ENCODE assay signal across 8 cellular contexts in the genomic region with DNA sequence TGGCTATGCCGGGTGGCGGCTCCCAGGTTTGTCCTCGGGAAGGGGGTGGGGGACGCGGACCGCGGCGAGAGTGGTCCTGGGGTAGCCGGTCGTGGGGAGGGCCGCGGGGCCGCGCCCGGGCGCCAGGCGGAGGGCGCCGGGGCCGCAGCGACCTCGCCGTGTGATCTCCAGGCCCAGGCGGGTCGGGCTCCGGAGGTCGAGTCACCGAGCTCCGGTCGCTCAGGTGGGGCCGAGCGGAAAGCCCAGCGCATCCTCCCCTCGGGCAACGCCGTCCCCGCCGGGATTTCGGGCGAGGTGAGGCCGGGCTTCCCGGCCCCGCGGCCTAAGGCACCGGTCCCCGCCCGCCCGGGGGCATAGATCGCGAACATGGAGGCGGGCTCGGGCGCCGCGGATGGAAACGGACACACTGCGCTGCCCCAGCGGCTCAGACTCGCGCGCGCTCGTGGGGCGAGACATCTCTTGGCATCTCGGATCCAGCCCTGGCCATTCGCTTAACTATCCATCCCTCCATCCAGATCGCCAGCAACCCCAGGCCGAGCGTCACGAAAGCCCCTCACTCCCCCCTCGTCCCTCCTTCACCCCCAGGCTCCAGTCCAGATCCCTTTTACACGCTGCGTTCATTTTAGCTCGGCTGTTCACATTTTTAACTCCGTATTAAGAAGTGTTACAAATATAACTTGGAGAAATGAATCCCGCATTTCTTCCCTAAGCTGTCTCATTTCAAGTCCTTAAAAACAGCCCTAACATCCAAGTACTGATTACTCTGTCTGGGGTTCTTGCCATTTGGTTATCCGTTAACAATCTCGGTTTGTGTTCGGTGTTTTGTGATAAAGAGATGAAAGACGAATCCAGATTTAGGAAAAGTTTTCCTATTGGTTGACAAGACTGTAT. TPM values are rescaled to one million over a fixed set of nuclear protein-coding genes. Genes with fewer than 3 reads are reported as not detected.
DNase-seq lines count a peak whose midpoint lies in the region; ATAC-seq and TF ChIP-seq lines count a peak whose summit lies in the region.

No MANE protein-coding gene starts in this region.

- intact Hi-C loops in cardiac septum (cut with DNase I) = loop anchor here (5.0 to 10.0 kb wide), 2 partner anchors 146 to 331 kb away; a partner anchor contains a TSS

- H3K4me1 Mint-ChIP-seq in activated naive CD8-positive, alpha-beta T cell treated with anti-CD3 and anti-CD28 coated beads, Interleukin-2, amount 50 U/mL, for 24 hours = peaks cover 9% of the 10 kb centered on the region

- H3K4me3 ChIP-seq in AG10803 (ENCODE audit: low read length) = peak overlapping the region; percentile 71

- no peaks in the 10 kb centered on the region for H3K9me3 Mint-ChIP-seq in activated naive CD8-positive, alpha-beta T cell treated with anti-CD3 and anti-CD28 coated beads, Interleukin-2, amount 50 U/mL, for 24 hours

- H3K36me3 Mint-ChIP-seq in activated naive CD8-positive, alpha-beta T cell treated with anti-CD3 and anti-CD28 coated beads, Interleukin-2, amount 50 U/mL, for 24 hours (ENCODE audit: low read depth) = no peaks in the 10 kb centered on the region

- peaks cover 48% of the 10 kb centered on the region for H3K27me3 Mint-ChIP-seq in activated naive CD8-positive, alpha-beta T cell treated with anti-CD3 and anti-CD28 coated beads, Interleukin-2, amount 50 U/mL, for 24 hours

- peak; percentile 19 for ATAC-seq in GM18498 (IDR thresholded peaks at IDR 0.05; ENCODE audit: unreplicated experiment)
- ATAC-seq in HG02943 (IDR thresholded peaks at IDR 0.05; ENCODE audit: low read depth, unreplicated experiment) = peak; percentile 25
- no peak for ATAC-seq in activated naive CD8-positive, alpha-beta T cell treated with anti-CD3 and anti-CD28 coated beads, Interleukin-2, amount 50 U/mL, for 24 hours
- no peak for ATAC-seq in GM18520 (IDR thresholded peaks at IDR 0.05; ENCODE audit: unreplicated experiment)

- no peak overlapping the region for H3K27ac Mint-ChIP-seq in activated naive CD8-positive, alpha-beta T cell treated with anti-CD3 and anti-CD28 coated beads, Interleukin-2, amount 50 U/mL, for 24 hours

- H3K4me3 Mint-ChIP-seq in activated naive CD8-positive, alpha-beta T cell treated with anti-CD3 and anti-CD28 coated beads, Interleukin-2, amount 50 U/mL, for 24 hours = peak overlapping the region; percentile 78

- TF ChIP-seq CTCF in AG10803 (conservative IDR thresholded peaks at IDR 0.05; ENCODE audit: low read length) = no peak

- DNase-seq in AG10803 (ENCODE audit: low read depth) (peak; percentile 68), NCI-H446 (lab: John Stamatoyannopoulos, UW) (peak; percentile 33 to 67), cardiac septum (ENCODE audit: low spot score) (peak; percentile 80), occipital lobe (lab: John Stamatoyannopoulos, UW) (peak; percentile 42)
- DNase-seq in activated naive CD8-positive, alpha-beta T cell treated with anti-CD3 and anti-CD28 coated beads, Interleukin-2, amount 50 U/mL, for 24 hours = peak; percentile 11

RNA-seq across cellular contexts. Expression of a gene that starts 0.5 kb away (rescaled TPM):
- 20.0 TPM for total RNA-seq in cardiac septum
- 32.0 TPM for total RNA-seq in occipital lobe

Comparison
In these comparisons a context has a peak if more than half of its experiments do, and no peak if none do; other contexts are left out.
1. DNase-seq: peak in every context shown above with its lines; median percentile 80 in cardiac septum; 68 in AG10803; 50 in NCI-H446; 42 in occipital lobe; 11 in activated naive CD8-positive, alpha-beta T cell treated with anti-CD3 and anti-CD28 coated beads, Interleukin-2, amount 50 U/mL, for 24 hours.
2. ATAC-seq: peak in GM18498 (single experiment) and HG02943 (single experiment); none in activated naive CD8-positive, alpha-beta T cell treated with anti-CD3 and anti-CD28 coated beads, Interleukin-2, amount 50 U/mL, for 24 hours (single experiment) and GM18520 (single experiment).